20 cellular contexts compared by ENCODE assay signal in genomic region chr13:59743195-59743594, GRCh38.
A peak's percentile ranks its signal among the peaks of the same experiment; 100 is the strongest.
DNase-seq lines count a peak whose midpoint lies in the region; FAIRE-seq and TF ChIP-seq lines count a peak whose summit lies in the region.
"Had no signal": no experiment of that assay in that cellular context is flagged by ENCODE, and none has a peak within 500 bp of the region (broad histone marks: within the 10 kb centered on the region; RNA-seq: fewer than 3 reads in every experiment).

No MANE protein-coding gene starts in this region.

- peaks cover 16% of the 10 kb centered on the region for H3K79me1 ChIP-seq in mesenchymal stem cell (replicated peaks; ENCODE audit: low read length, poor library complexity, severe bottlenecking)

- POLR2A ChIA-PET in activated CD4-positive, alpha-beta T cell treated with anti-CD3 and anti-CD28 coated beads, Interleukin-2, amount 10 ng/mL, durations not matched to agents 7 days and 5 days (lab: Charles Lee) = no interaction called here

- no peak overlapping the region for H2AFZ ChIP-seq in astrocyte (ENCODE audit: low read depth, low read length)
- no peak overlapping the region for H2AFZ ChIP-seq in mesenchymal stem cell (ENCODE audit: low read depth, low read length)
- no peak overlapping the region for H2AFZ ChIP-seq in Karpas-422 (ENCODE audit: low read length)

- H2BK5ac ChIP-seq in mesenchymal stem cell (ENCODE audit: low read depth, low read length, poor library complexity, severe bottlenecking) = no peak overlapping the region

- no peak overlapping the region for H3K27ac ChIP-seq in astrocyte (ENCODE audit: low read depth, low read length)
- no peak overlapping the region for H3K27ac ChIP-seq in mesenchymal stem cell (ENCODE audit: low read length, poor library complexity, severe bottlenecking)
- no peak overlapping the region for H3K27ac ChIP-seq in Karpas-422 (ENCODE audit: low read length)
- H3K27ac ChIP-seq: RWPE1, SK-N-MC had no signal

- no peak overlapping the region for H2BK15ac ChIP-seq in mesenchymal stem cell (ENCODE audit: low read depth, poor library complexity, severe bottlenecking)

- no peak overlapping the region for H2AK5ac ChIP-seq in mesenchymal stem cell (ENCODE audit: low read length, severe bottlenecking)

- H3K9ac ChIP-seq in astrocyte (ENCODE audit: low read length) (no peak overlapping the region), mesenchymal stem cell (ENCODE audit: low read length) (no peak overlapping the region), Karpas-422 (ENCODE audit: low read length) (no peak overlapping the region)

- no peak for FAIRE-seq in astrocyte (lab: Jason Lieb, UNC)
- FAIRE-seq: D721Med had no signal

- H3K4me3 ChIP-seq in astrocyte (ENCODE audit: insufficient read depth, low read depth, low read length) (no peak overlapping the region), mesenchymal stem cell (ENCODE audit: insufficient read depth in 1 of 2, low read depth in 1 of 2, low read length in 2 of 2) (no peak overlapping the region), Karpas-422 (ENCODE audit: low read length) (no peak overlapping the region)
- H3K4me3 ChIP-seq: SK-N-MC had no signal

- 32% methylated on average over 2 of the region's 3 CpGs for WGBS in mesenchymal stem cell

- H2BK120ac ChIP-seq in mesenchymal stem cell (ENCODE audit: low read depth, low read length) = no peak overlapping the region

- no peaks in the 10 kb centered on the region for H3K36me3 Mint-ChIP-seq in astrocyte (ENCODE audit: low read depth, unreplicated experiment)
- peaks cover 3% of the 10 kb centered on the region for H3K36me3 Mint-ChIP-seq in activated CD4-positive, alpha-beta T cell treated with anti-CD3 and anti-CD28 coated beads, Interleukin-2, amount 10 ng/mL, durations not matched to agents 7 days and 5 days (ENCODE audit: low read depth)

- no peak overlapping the region for H3K23ac ChIP-seq in mesenchymal stem cell (ENCODE audit: low read length in 2 of 2)

- no peaks in the 10 kb centered on the region for H3K9me2 ChIP-seq in Karpas-422 (replicated peaks; ENCODE audit: insufficient read depth, low read length)

- DNase-seq in EH (ENCODE audit: low read depth) = peak; percentile 15
- peak; percentile 28 for DNase-seq in KBM-7
- DNase-seq in astrocyte (ENCODE audit: low read depth) = peak; percentile 12
- DNase-seq in mesenchymal stem cell = peak; percentile 5
- DNase-seq in LoVo (ENCODE audit: low spot score) = no peak
- no peak for DNase-seq in AML-193 (lab: John Stamatoyannopoulos, UW)
- no peak for DNase-seq in activated CD4-positive, alpha-beta T cell treated with anti-CD3 and anti-CD28 coated beads, Interleukin-2, amount 10 ng/mL, durations not matched to agents 7 days and 5 days
- no peak for DNase-seq in Karpas-422
- DNase-seq: DMS53, H9, NCI-H1694 treated with DMSO at 0.1 percent for 48 hours, NCI-H510A treated with DMSO at 0.1 percent for 48 hours, NCI-H748 treated with DMSO at 0.1 percent for 48 hours, SHP77 treated with DMSO at 0.1 percent for 48 hours, SW 1271 had no signal

- in situ Hi-C loops in KBM-7 (cut with MboI; ENCODE audit: low pct_unique_long_range_greater_than_20kb, low sequenced_read_pairs) = no loop called here

- no peaks in the 10 kb centered on the region for H3K9me3 Mint-ChIP-seq in astrocyte (ENCODE audit: unreplicated experiment)
- no peaks in the 10 kb centered on the region for H3K9me3 Mint-ChIP-seq in activated CD4-positive, alpha-beta T cell treated with anti-CD3 and anti-CD28 coated beads, Interleukin-2, amount 10 ng/mL, durations not matched to agents 7 days and 5 days
- H3K9me3 Mint-ChIP-seq: H9 had no signal

- no peak overlapping the region for H4K91ac ChIP-seq in mesenchymal stem cell (ENCODE audit: low read length)

- H2BK12ac ChIP-seq in mesenchymal stem cell (ENCODE audit: low read length in 2 of 2) = no peak overlapping the region

- no peak overlapping the region for H3K14ac ChIP-seq in mesenchymal stem cell (ENCODE audit: low read length in 2 of 2)

- H3K79me2 ChIP-seq in astrocyte (ENCODE audit: insufficient read depth, low read length) = no peaks in the 10 kb centered on the region
- no peaks in the 10 kb centered on the region for H3K79me2 ChIP-seq in Karpas-422 (ENCODE audit: low read length)

- CTCF ChIA-PET in activated CD4-positive, alpha-beta T cell treated with anti-CD3 and anti-CD28 coated beads, Interleukin-2, amount 10 ng/mL, durations not matched to agents 7 days and 5 days (lab: Charles Lee) = no interaction called here

- H3K36me3 ChIP-seq in astrocyte (ENCODE audit: insufficient read depth, low read length) (no peaks in the 10 kb centered on the region), mesenchymal stem cell (ENCODE audit: control insufficient read depth in 1 of 2, insufficient read depth in 2 of 2, low read depth in 1 of 2, low read length in 2 of 2) (no peaks in the 10 kb centered on the region), Karpas-422 (ENCODE audit: insufficient read depth, low read length) (no peaks in the 10 kb centered on the region)

- H3K27me3 Mint-ChIP-seq in astrocyte (ENCODE audit: low read depth, unreplicated experiment) = no peaks in the 10 kb centered on the region
- H3K27me3 Mint-ChIP-seq in activated CD4-positive, alpha-beta T cell treated with anti-CD3 and anti-CD28 coated beads, Interleukin-2, amount 10 ng/mL, durations not matched to agents 7 days and 5 days = no peaks in the 10 kb centered on the region
- H3K27me3 Mint-ChIP-seq: B cell had no signal

- H4K20me1 ChIP-seq in astrocyte (ENCODE audit: insufficient read depth, low read length) (no peaks in the 10 kb centered on the region), Karpas-422 (ENCODE audit: insufficient read depth, low read depth, low read length) (no peaks in the 10 kb centered on the region)

- H3K4me3 Mint-ChIP-seq in astrocyte (ENCODE audit: unreplicated experiment) = no peak overlapping the region
- no peak overlapping the region for H3K4me3 Mint-ChIP-seq in activated CD4-positive, alpha-beta T cell treated with anti-CD3 and anti-CD28 coated beads, Interleukin-2, amount 10 ng/mL, durations not matched to agents 7 days and 5 days
- H3K4me3 Mint-ChIP-seq: B cell, CD14-positive monocyte, H9 had no signal

- no peak overlapping the region for H4K8ac ChIP-seq in mesenchymal stem cell (ENCODE audit: low read length)

- no peak overlapping the region for H3K18ac ChIP-seq in mesenchymal stem cell (ENCODE audit: low read depth in 1 of 2, low read length in 2 of 2)

- TF ChIP-seq CTCF in astrocyte (IDR thresholded peaks at IDR 0.05; ENCODE audit: insufficient read depth, low read depth, low read length) = no peak

- peaks cover 14% of the 10 kb centered on the region for H3K4me1 ChIP-seq in astrocyte (ENCODE audit: insufficient read depth, low read length)
- peaks cover 6% of the 10 kb centered on the region for H3K4me1 ChIP-seq in mesenchymal stem cell (ENCODE audit: control insufficient read depth, insufficient read depth, low read depth, low read length)
- H3K4me1 ChIP-seq in Karpas-422 (ENCODE audit: low read length) = peaks cover 11% of the 10 kb centered on the region

- H3K27me3 ChIP-seq in astrocyte (ENCODE audit: insufficient read depth, low read length) (no peaks in the 10 kb centered on the region), mesenchymal stem cell (ENCODE audit: control insufficient read depth in 1 of 2, insufficient read depth in 1 of 2, low read length in 2 of 2) (no peaks in the 10 kb centered on the region), Karpas-422 (ENCODE audit: low read length) (no peaks in the 10 kb centered on the region)

- H3K4ac ChIP-seq in mesenchymal stem cell (ENCODE audit: low read depth in 1 of 2, low read length in 2 of 2) = no peak overlapping the region

- H3K4me2 ChIP-seq in astrocyte (ENCODE audit: low read length) (no peak overlapping the region), mesenchymal stem cell (ENCODE audit: low read length, poor library complexity, severe bottlenecking) (no peak overlapping the region), Karpas-422 (ENCODE audit: low read depth, low read length, poor library complexity, severe bottlenecking) (no peak overlapping the region)

- peaks cover 4% of the 10 kb centered on the region for H3K4me1 Mint-ChIP-seq in astrocyte (ENCODE audit: low read depth, unreplicated experiment)
- H3K4me1 Mint-ChIP-seq in activated CD4-positive, alpha-beta T cell treated with anti-CD3 and anti-CD28 coated beads, Interleukin-2, amount 10 ng/mL, durations not matched to agents 7 days and 5 days = no peaks in the 10 kb centered on the region
- H3K4me1 Mint-ChIP-seq: B cell, CD14-positive monocyte had no signal

- H3K27ac Mint-ChIP-seq in astrocyte (ENCODE audit: unreplicated experiment) = no peak overlapping the region
- no peak overlapping the region for H3K27ac Mint-ChIP-seq in activated CD4-positive, alpha-beta T cell treated with anti-CD3 and anti-CD28 coated beads, Interleukin-2, amount 10 ng/mL, durations not matched to agents 7 days and 5 days
- H3K27ac Mint-ChIP-seq: B cell, CD14-positive monocyte had no signal

- no peaks in the 10 kb centered on the region for H3K9me3 ChIP-seq in astrocyte (ENCODE audit: insufficient read depth, low read depth, low read length)
- H3K9me3 ChIP-seq in mesenchymal stem cell (ENCODE audit: control insufficient read depth, low read length) = no peaks in the 10 kb centered on the region
- H3K9me3 ChIP-seq in Karpas-422 (ENCODE audit: low read length) = no peaks in the 10 kb centered on the region

Comparison
In these comparisons a context has a peak if more than half of its experiments do, and no peak if none do; other contexts are left out.
1. DNase-seq: peak in EH (single experiment), KBM-7 (single experiment), astrocyte (single experiment) and mesenchymal stem cell (single experiment); none in LoVo (single experiment), AML-193 (0 of 2), activated CD4-positive, alpha-beta T cell treated with anti-CD3 and anti-CD28 coated beads, Interleukin-2, amount 10 ng/mL, durations not matched to agents 7 days and 5 days (single experiment) and Karpas-422 (single experiment).